Comparison of ENCODE assay signal across 2 cellular contexts in genomic region chr6:80411486-80411885, GRCh38.
"Had no signal": no experiment of that assay in that cellular context is flagged by ENCODE, and none has a peak within 500 bp of the region (broad histone marks: within the 10 kb centered on the region; RNA-seq: fewer than 3 reads in every experiment).

No MANE protein-coding gene starts in this region.

- DNase-seq: GDM1, GF-D8 had no signal
